In genomic region chr7:37248396-37248836, GRCh38 we compare ENCODE assay signal across 14 cellular contexts.
DNase-seq lines count a peak whose midpoint lies in the region; ATAC-seq and TF ChIP-seq lines count a peak whose summit lies in the region.
"Had no signal": no experiment of that assay in that cellular context is flagged by ENCODE, and none has a peak within 500 bp of the region (broad histone marks: within the 10 kb centered on the region; RNA-seq: fewer than 3 reads in every experiment).

No MANE protein-coding gene starts in this region.

- no peaks in the 10 kb centered on the region for H3K4me1 ChIP-seq in mesodermal cell (ENCODE audit: control insufficient read depth, insufficient read depth, low read length, poor library complexity, severe bottlenecking)
- H3K4me1 ChIP-seq in testis, result peaks cover 20% of the 10 kb centered on the region
- H3K4me1 ChIP-seq in CD4-positive, alpha-beta memory T cell (ENCODE audit: insufficient read depth, low read length), result no peaks in the 10 kb centered on the region
- H3K4me1 ChIP-seq in SJCRH30, result no peaks in the 10 kb centered on the region

- H3K27ac Mint-ChIP-seq in glutamatergic neuron (ENCODE audit: unreplicated experiment), result peak overlapping the region; percentile 60
- peak overlapping the region in 1 of 7 donors; percentile 27 for H3K27ac Mint-ChIP-seq in CD4-positive, alpha-beta memory T cell
- H3K27ac Mint-ChIP-seq: activated naive CD4-positive, alpha-beta T cell treated with anti-CD3 and anti-CD28 coated beads for 36 hours had no signal

- WGBS in mesodermal cell (ENCODE audit: insufficient coverage in 2 of 2), 2 experiments, result 10 to 40% methylated on average over 2 of the region's 3 CpGs
- 24 to 57% methylated on average over 3 of the region's 3 CpGs for WGBS in testis, 2 donors

- peak; percentile 10 for DNase-seq in NCI-H2227 treated with DMSO at 0.1 percent for 48 hours (lab: John Stamatoyannopoulos, UW)
- DNase-seq in glutamatergic neuron, result peak; percentile 21
- peak; percentile 74 for DNase-seq in testis
- no peak for DNase-seq in CD4-positive, alpha-beta memory T cell
- no peak for DNase-seq in SJCRH30
- DNase-seq: activated naive CD4-positive, alpha-beta T cell treated with anti-CD3 and anti-CD28 coated beads for 36 hours; HCEC 1CT; SK-N-SH; stimulated activated CD4-positive, alpha-beta T cell treated with anti-CD3 and anti-CD28 coated beads, Interleukin-4, amount 100 ng/mL, for 24 hours; stimulated activated naive CD4-positive, alpha-beta T cell had no signal

- peaks cover 8% of the 10 kb centered on the region for H3K4me1 Mint-ChIP-seq in glutamatergic neuron (ENCODE audit: low read depth, unreplicated experiment)
- peaks cover 31 to 51% (median 43%) of the 10 kb centered on the region in 4 donors for H3K4me1 Mint-ChIP-seq in CD4-positive, alpha-beta memory T cell

- H3K9me3 ChIP-seq in mesodermal cell (ENCODE audit: control insufficient read depth, low read length) (no peaks in the 10 kb centered on the region), testis (no peaks in the 10 kb centered on the region), SJCRH30 (replicated peaks) (no peaks in the 10 kb centered on the region; the same call in 1 of the 2 replicates)
- H3K9me3 ChIP-seq in CD4-positive, alpha-beta memory T cell (ENCODE audit: control insufficient read depth in 1 of 2, low read length in 2 of 2), result no peaks in the 10 kb centered on the region
- H3K9me3 ChIP-seq: MG63 had no signal

- no peaks in the 10 kb centered on the region for H3K36me3 ChIP-seq in mesodermal cell (ENCODE audit: control insufficient read depth, insufficient read depth, low read length)
- H3K36me3 ChIP-seq in testis (ENCODE audit: low read depth, missing control alignments), result no peaks in the 10 kb centered on the region
- H3K36me3 ChIP-seq in CD4-positive, alpha-beta memory T cell (ENCODE audit: insufficient read depth, low read length), result no peaks in the 10 kb centered on the region
- H3K36me3 ChIP-seq in SJCRH30, result no peaks in the 10 kb centered on the region; the same call in 1 of the 2 replicates
- H3K36me3 ChIP-seq: MG63 had no signal

- intact Hi-C loops in testis (cut with DNase I; ENCODE audit: low total_unique reads), result no loop called here
- intact Hi-C loops in CD4-positive, alpha-beta memory T cell (cut with micrococcal nuclease), result no loop called here

- no peak for ATAC-seq in HG02870 (IDR thresholded peaks at IDR 0.05; ENCODE audit: unreplicated experiment)

- CTCF ChIA-PET in CD4-positive, alpha-beta memory T cell (lab: Charles Lee; ENCODE audit: partially characterized antibody), result interaction anchor here (1.0 to 1.7 kb wide), 2 partner anchors 25 to 36 kb away, joined by 3 to 4 read pairs; no protein-coding TSS in a partner anchor

- H3K9me3 Mint-ChIP-seq in glutamatergic neuron (ENCODE audit: unreplicated experiment), result peaks cover 2% of the 10 kb centered on the region
- peaks cover 0 to 3% (median 0%) of the 10 kb centered on the region in 8 donors for H3K9me3 Mint-ChIP-seq in CD4-positive, alpha-beta memory T cell

- H3K27ac ChIP-seq in mesodermal cell (ENCODE audit: low read depth, low read length, severe bottlenecking) (peak overlapping the region; percentile 79), testis (peak overlapping the region in 1 of 2 donors; percentile 38), SJCRH30 (no peak overlapping the region)
- no peak overlapping the region for H3K27ac ChIP-seq in CD4-positive, alpha-beta memory T cell (ENCODE audit: low read depth, low read length)
- H3K27ac ChIP-seq: VCaP had no signal

- H3K4me3 ChIP-seq in mesodermal cell (ENCODE audit: extremely low read depth, insufficient read depth, low read length, poor library complexity, severe bottlenecking) (no peak overlapping the region), testis (no peak overlapping the region), SJCRH30 (no peak overlapping the region)
- H3K4me3 ChIP-seq in CD4-positive, alpha-beta memory T cell (ENCODE audit: low read length in 2 of 2), result no peak overlapping the region
- H3K4me3 ChIP-seq: MG63 had no signal

- POLR2A ChIA-PET in CD4-positive, alpha-beta memory T cell (lab: Charles Lee; ENCODE audit: partially characterized antibody), result no interaction called here

- no peak for TF ChIP-seq POLR2A in testis (IDR thresholded peaks at IDR 0.05)

- TF ChIP-seq CTCF in glutamatergic neuron (IDR thresholded peaks at IDR 0.05; ENCODE audit: partially characterized antibody, unreplicated experiment) (no peak), testis (IDR thresholded peaks at IDR 0.05) (no peak)

- peaks cover 4% of the 10 kb centered on the region for H3K27me3 Mint-ChIP-seq in glutamatergic neuron (ENCODE audit: unreplicated experiment)
- H3K27me3 Mint-ChIP-seq in CD4-positive, alpha-beta memory T cell, result no peaks in the 10 kb centered on the region

- H3K27me3 ChIP-seq in testis (no peaks in the 10 kb centered on the region), SJCRH30 (no peaks in the 10 kb centered on the region)
- no peaks in the 10 kb centered on the region for H3K27me3 ChIP-seq in CD4-positive, alpha-beta memory T cell (ENCODE audit: insufficient read depth, low read length)
- H3K27me3 ChIP-seq: MG63 had no signal

- H3K4me3 Mint-ChIP-seq in glutamatergic neuron (ENCODE audit: unreplicated experiment), result no peak overlapping the region
- no peak overlapping the region for H3K4me3 Mint-ChIP-seq in CD4-positive, alpha-beta memory T cell
- H3K4me3 Mint-ChIP-seq: activated naive CD4-positive, alpha-beta T cell treated with anti-CD3 and anti-CD28 coated beads for 36 hours had no signal

- H3K36me3 Mint-ChIP-seq in glutamatergic neuron (ENCODE audit: unreplicated experiment), result no peaks in the 10 kb centered on the region
- H3K36me3 Mint-ChIP-seq in CD4-positive, alpha-beta memory T cell, result peaks cover 28 to 37% of the 10 kb centered on the region in 2 donors

Comparison
In these comparisons a context has a peak if more than half of its experiments do, and no peak if none do; other contexts are left out.
1. DNase-seq: peak in NCI-H2227 treated with DMSO at 0.1 percent for 48 hours (single experiment), glutamatergic neuron (single experiment) and testis (single experiment); none in CD4-positive, alpha-beta memory T cell (0 of 5) and SJCRH30 (0 of 2).